In the genomic region with DNA sequence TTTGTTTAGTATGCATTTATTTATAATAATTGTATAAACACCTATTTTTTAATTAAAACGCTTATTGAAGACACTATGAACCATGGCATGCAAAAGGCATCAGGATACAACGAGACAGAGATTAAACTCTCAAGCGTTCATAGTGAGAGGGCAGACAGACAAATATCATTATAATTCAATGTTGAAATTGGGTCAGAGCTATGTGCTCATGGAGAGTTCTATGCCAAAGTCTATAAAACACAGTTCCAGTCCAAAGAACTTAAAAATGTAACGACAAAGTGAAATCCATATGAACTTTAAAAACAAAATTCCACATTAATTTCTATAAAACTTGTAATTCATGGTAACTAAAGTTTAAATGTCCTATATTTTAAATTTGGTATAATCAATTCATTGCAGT, we compare ENCODE assay signal across 28 cellular contexts.
"Had no signal": no experiment of that assay in that cellular context is flagged by ENCODE, and none has a peak within 500 bp of the region (broad histone marks: within the 10 kb centered on the region; RNA-seq: fewer than 3 reads in every experiment).

No MANE protein-coding gene starts in this region.

- H3K36me3 ChIP-seq: ascending aorta, breast epithelium, esophagus muscularis mucosa, gastrocnemius medialis had no signal

- H3K4me1 ChIP-seq: ascending aorta, breast epithelium, gastrocnemius medialis had no signal

- ATAC-seq: activated naive CD4-positive, alpha-beta T cell treated with anti-CD3 and anti-CD28 coated beads, Interleukin-2, amount 50 U/mL, for 72 hours; activated T-cell treated with anti-CD3 and anti-CD28 coated beads, Interleukin-2, amount 50 U/mL, for 72 hours; foreskin keratinocyte; gastrocnemius medialis; T-helper 17 cell; WTC11 had no signal

- H3K4me3 ChIP-seq: ascending aorta, breast epithelium, coronary artery, dorsolateral prefrontal cortex, esophagus muscularis mucosa, gastrocnemius medialis had no signal

- H3K27me3 ChIP-seq: ascending aorta, breast epithelium, dorsolateral prefrontal cortex, esophagus muscularis mucosa, foreskin keratinocyte, gastrocnemius medialis had no signal

- H3K9me3 ChIP-seq: ascending aorta, breast epithelium, esophagus muscularis mucosa, gastrocnemius medialis had no signal

- DNase-seq: activated CD4-positive, alpha-beta memory T cell treated with anti-CD3 and anti-CD28 coated beads, Interleukin-2, amount 10 ng/mL, durations not matched to agents 7 days and 5 days; activated CD4-positive, alpha-beta T cell treated with anti-CD3 and anti-CD28 coated beads for 1 hour; activated CD4-positive, alpha-beta T cell treated with anti-CD3 and anti-CD28 coated beads for 4 hours; activated CD4-positive, alpha-beta T cell treated with anti-CD3 and anti-CD28 coated beads, Interleukin-2, amount 10 ng/mL, durations not matched to agents 7 days and 5 days; activated CD4-positive, alpha-beta T cell treated with anti-CD3 and anti-CD28 coated beads, Interleukin-2, amount 50 U/mL, for 4 hours; activated CD8-positive, alpha-beta memory T cell treated with anti-CD3 and anti-CD28 coated beads, Interleukin-2, amount 50 U/mL, for 48 hours; activated gamma-delta T cell; activated naive CD4-positive, alpha-beta T cell; activated naive CD4-positive, alpha-beta T cell treated with anti-CD3 and anti-CD28 coated beads, Interleukin-2, amount 10 ng/mL, durations not matched to agents 7 days and 5 days; activated naive CD8-positive, alpha-beta T cell treated with anti-CD3 and anti-CD28 coated beads, Interleukin-2, amount 10 ng/mL, durations not matched to agents 7 days and 5 days; activated T-cell treated with anti-CD3 and anti-CD28 coated beads for 4 hours; activated T-cell treated with anti-CD3 and anti-CD28 coated beads, Interleukin-2, amount 50 U/mL, for 24 hours; activated T-cell treated with anti-CD3 and anti-CD28 coated beads, Interleukin-2, amount 50 U/mL, for 72 hours; dorsolateral prefrontal cortex; effector memory CD4-positive, alpha-beta T cell; endodermal cell; erythroblast; gastrocnemius medialis; glutamatergic neuron; T-helper 1 cell; T-helper 17 cell had no signal

- H3K27ac ChIP-seq: ascending aorta, breast epithelium, coronary artery, dorsolateral prefrontal cortex, esophagus muscularis mucosa, foreskin keratinocyte, gastrocnemius medialis had no signal
